In the genomic region with DNA sequence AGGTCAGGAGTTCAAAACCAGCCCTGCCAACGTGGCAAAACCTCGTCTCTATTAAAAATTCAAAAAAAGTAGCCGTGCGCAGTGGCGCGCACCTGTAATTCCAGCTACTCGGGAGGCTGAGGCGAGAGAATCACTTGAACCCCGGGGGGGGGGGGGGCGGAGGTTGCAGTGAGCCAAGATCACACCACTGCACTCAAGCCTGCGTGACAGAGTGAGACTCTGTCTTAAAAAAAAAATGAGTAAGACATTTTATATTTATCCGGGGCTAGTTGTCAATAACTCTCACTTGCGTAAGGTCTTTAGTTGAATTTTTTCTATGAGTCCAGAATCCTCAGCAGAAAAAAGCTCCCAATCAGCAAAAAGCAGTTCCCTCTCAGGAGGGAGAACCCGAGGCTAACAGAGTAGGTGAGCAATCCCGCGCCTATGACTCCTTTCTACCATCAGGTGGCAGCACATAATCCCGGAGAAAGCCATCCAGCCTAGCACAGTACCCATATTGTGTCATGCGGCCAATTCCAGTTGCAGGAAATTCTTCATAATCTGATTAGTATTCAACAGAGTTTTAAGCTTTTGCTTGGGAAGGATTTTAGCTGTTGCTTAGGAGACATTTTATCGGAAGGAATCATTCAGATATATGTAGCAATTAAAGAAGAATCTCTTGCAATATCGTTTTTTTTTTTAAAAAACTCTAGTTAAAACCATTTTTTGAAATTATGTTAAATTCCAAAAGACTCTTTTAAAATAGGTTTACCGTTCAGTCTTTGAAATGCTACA, we compare ENCODE assay signal across 8 cellular contexts. TPM values are rescaled to one million over a fixed set of nuclear protein-coding genes. Genes with fewer than 3 reads are reported as not detected.
DNase-seq lines count a peak whose midpoint lies in the region; ATAC-seq and TF ChIP-seq lines count a peak whose summit lies in the region.

No MANE protein-coding gene starts in this region.

- DNase-seq in ELF-1 (ENCODE audit: low read depth, low spot score) (peak; percentile 84), KBM-7 (peak; percentile 87), PC-9 (peak; percentile 56 to 66), fibroblast of lung (ENCODE audit: low read depth in 2 of 2) (peak; percentile 66 to 77), neural crest cell (ENCODE audit: low read depth, low spot score) (peak; percentile 76), stomach (peak; percentile 77)
- DNase-seq in activated T-cell treated with anti-CD3 and anti-CD28 coated beads, Interleukin-2, amount 50 U/mL, for 24 hours = peak; percentile 57

- no peak overlapping the region for H3K27ac Mint-ChIP-seq in activated T-cell treated with anti-CD3 and anti-CD28 coated beads, Interleukin-2, amount 50 U/mL, for 24 hours
- H3K27ac Mint-ChIP-seq in neural crest cell (ENCODE audit: unreplicated experiment) = no peak overlapping the region

- H3K27ac ChIP-seq in PC-9 (no peak overlapping the region), fibroblast of lung (ENCODE audit: insufficient read depth, low read length) (no peak overlapping the region), stomach (no peak overlapping the region)

- H3K4me1 Mint-ChIP-seq in activated T-cell treated with anti-CD3 and anti-CD28 coated beads, Interleukin-2, amount 50 U/mL, for 24 hours (ENCODE audit: low read depth) = peaks cover 3% of the 10 kb centered on the region
- peaks cover 11% of the 10 kb centered on the region for H3K4me1 Mint-ChIP-seq in neural crest cell

- ATAC-seq in GM21786 (IDR thresholded peaks at IDR 0.05; ENCODE audit: unreplicated experiment) = peak; percentile 99

- no peaks in the 10 kb centered on the region for H3K9me3 Mint-ChIP-seq in activated T-cell treated with anti-CD3 and anti-CD28 coated beads, Interleukin-2, amount 50 U/mL, for 24 hours
- H3K9me3 Mint-ChIP-seq in neural crest cell = no peaks in the 10 kb centered on the region

- in situ Hi-C loops in KBM-7 (cut with MboI; ENCODE audit: low pct_unique_long_range_greater_than_20kb, low sequenced_read_pairs) = no loop called here

- no peaks in the 10 kb centered on the region for H3K36me3 Mint-ChIP-seq in activated T-cell treated with anti-CD3 and anti-CD28 coated beads, Interleukin-2, amount 50 U/mL, for 24 hours (ENCODE audit: low read depth)
- no peaks in the 10 kb centered on the region for H3K36me3 Mint-ChIP-seq in neural crest cell (ENCODE audit: low read depth)

- H2AFZ ChIP-seq in PC-9 (no peak overlapping the region), fibroblast of lung (ENCODE audit: low read length) (no peak overlapping the region)

- H3K27me3 Mint-ChIP-seq in activated T-cell treated with anti-CD3 and anti-CD28 coated beads, Interleukin-2, amount 50 U/mL, for 24 hours = peaks cover 7% of the 10 kb centered on the region
- H3K27me3 Mint-ChIP-seq in neural crest cell (ENCODE audit: low read depth) = no peaks in the 10 kb centered on the region

- CTCF ChIA-PET in PC-9 (lab: Charles Lee) = interaction anchor here (0.5 to 2.0 kb wide), 6 partner anchors 43 to 79 kb away, joined by 3 to 11 read pairs (median 4); a partner anchor contains a TSS

- TF ChIP-seq CTCF in PC-9 (conservative IDR thresholded peaks at IDR 0.05) = peak; percentile 72
- peak; percentile 95 to 96 for TF ChIP-seq CTCF in fibroblast of lung (conservative IDR thresholded peaks at IDR 0.05 in 1 of 2, IDR thresholded peaks at IDR 0.05 in 1 of 2; ENCODE audit: low read depth in 1 of 2, low read length in 2 of 2)
- TF ChIP-seq CTCF in neural crest cell (conservative IDR thresholded peaks at IDR 0.05) = peak; percentile 90
- peak in 5 of 7 experiments; percentile 79 to 87 (median 80) for TF ChIP-seq CTCF in stomach (IDR thresholded peaks at IDR 0.05)

- H3K36me3 ChIP-seq in PC-9 (ENCODE audit: low read depth) (no peaks in the 10 kb centered on the region), fibroblast of lung (ENCODE audit: control insufficient read depth, insufficient read depth, low read length) (no peaks in the 10 kb centered on the region), stomach (no peaks in the 10 kb centered on the region)

- H3K9me2 ChIP-seq in PC-9 (ENCODE audit: insufficient read depth) = no peaks in the 10 kb centered on the region

- H3K9me3 ChIP-seq in PC-9 (ENCODE audit: insufficient read depth, low read depth) (no peaks in the 10 kb centered on the region), fibroblast of lung (ENCODE audit: control insufficient read depth, insufficient read depth, low read depth, low read length) (no peaks in the 10 kb centered on the region), stomach (no peaks in the 10 kb centered on the region)

- no peak overlapping the region for H3K9ac ChIP-seq in fibroblast of lung (ENCODE audit: insufficient read depth, low read length)

- H4K20me1 ChIP-seq in PC-9 (ENCODE audit: insufficient read depth) = no peaks in the 10 kb centered on the region
- no peaks in the 10 kb centered on the region for H4K20me1 ChIP-seq in fibroblast of lung (ENCODE audit: control insufficient read depth, extremely low read depth, insufficient read depth, low read length)

- no peak overlapping the region for H3K4me3 ChIP-seq in PC-9
- H3K4me3 ChIP-seq in fibroblast of lung (replicated peaks in 1 of 4; ENCODE audit: control extremely low read depth in 1 of 4, insufficient read depth in 1 of 4, low read depth in 3 of 4, low read length in 4 of 4) = no peak overlapping the region
- H3K4me3 ChIP-seq in stomach = no peak overlapping the region

- no TSS peak for BruUV-seq in PC-9 (replicated peaks; lab: Mats Ljungman, UMichigan)

- WGBS in stomach, 5 donors = 40 to 50% (median 42%) methylated on average over 21 of the region's 21 CpGs

- peak overlapping the region; percentile 31; the same call in 1 of the 2 replicates for H3K4me2 ChIP-seq in PC-9
- no peak overlapping the region for H3K4me2 ChIP-seq in fibroblast of lung (ENCODE audit: extremely low read depth, insufficient read depth, low read length)

- no peaks in the 10 kb centered on the region for H3K79me2 ChIP-seq in PC-9 (ENCODE audit: low read depth)
- no peaks in the 10 kb centered on the region for H3K79me2 ChIP-seq in fibroblast of lung (ENCODE audit: control insufficient read depth, insufficient read depth, low read length)

- intact Hi-C loops in PC-9 (cut with micrococcal nuclease; ENCODE audit: unreplicated experiment) (loop anchor here (1.0 to 2.0 kb wide), 2 partner anchors 72 to 80 kb away; a partner anchor contains a TSS), stomach (cut with DNase I; ENCODE audit: low total_unique reads) (no loop called here)

- no peak for TF ChIP-seq EP300 in stomach (IDR thresholded peaks at IDR 0.05)

- no peak for TF ChIP-seq POLR2A in stomach (IDR thresholded peaks at IDR 0.05)

- H3K4me3 Mint-ChIP-seq in activated T-cell treated with anti-CD3 and anti-CD28 coated beads, Interleukin-2, amount 50 U/mL, for 24 hours = no peak overlapping the region
- H3K4me3 Mint-ChIP-seq in neural crest cell = no peak overlapping the region

- peaks cover 17% of the 10 kb centered on the region for H3K4me1 ChIP-seq in PC-9 (replicated peaks; ENCODE audit: insufficient read depth)
- no peaks in the 10 kb centered on the region for H3K4me1 ChIP-seq in fibroblast of lung (ENCODE audit: control insufficient read depth, extremely low read depth, insufficient read depth, low read length)
- H3K4me1 ChIP-seq in stomach = peaks cover 0 to 9% (median 7%) of the 10 kb centered on the region in 4 donors

- POLR2A ChIA-PET in PC-9 (lab: Charles Lee; ENCODE audit: unreplicated experiment) = no interaction called here

- H3K27me3 ChIP-seq in PC-9 (ENCODE audit: insufficient read depth, low read depth) = no peaks in the 10 kb centered on the region
- no peaks in the 10 kb centered on the region for H3K27me3 ChIP-seq in fibroblast of lung (ENCODE audit: control insufficient read depth, insufficient read depth, low read length)
- peaks cover 0 to 1% (median 0%) of the 10 kb centered on the region in 3 donors for H3K27me3 ChIP-seq in stomach

- 0 out of 2 replicates have a peak, but pooled peaks cover 6% of the 10 kb centered on the region for H3F3A ChIP-seq in PC-9 (ENCODE audit: insufficient read depth, low read depth)

RNA-seq across cellular contexts. Expression of a gene that starts 11.9 kb away (rescaled TPM):
- total RNA-seq in PC-9 (2021) (not detected in 2 replicates), fibroblast of lung (not detected in 2 replicates), neural crest cell (not detected in 2 replicates), stomach (not detected)
- polyA plus RNA-seq in fibroblast of lung (not detected in 2 replicates), stomach (not detected)
- polyA plus RNA-seq in fibroblast of lung (2012) = not detected in 2 replicates
- polyA minus RNA-seq in fibroblast of lung (ENCODE audit: low replicate concordance) = not detected in 2 replicates

RNA-seq across cellular contexts. Expression of a gene that starts 14.6 kb away (rescaled TPM):
- not detected in 2 replicates for total RNA-seq in PC-9 (2021)
- total RNA-seq in fibroblast of lung = not detected in 2 replicates
- not detected in 2 replicates for polyA plus RNA-seq in fibroblast of lung
- polyA plus RNA-seq in fibroblast of lung (2012) = not detected in 2 replicates
- polyA minus RNA-seq in fibroblast of lung (ENCODE audit: low replicate concordance) = not detected in 2 replicates
- 0.73 and 1.0 TPM in 2 replicates for total RNA-seq in neural crest cell
- not detected for total RNA-seq in stomach
- not detected for polyA plus RNA-seq in stomach

RNA-seq across cellular contexts. Expression of a gene that starts 29.3 kb away (rescaled TPM):
- total RNA-seq in PC-9 (2021) = not detected in 2 replicates
- total RNA-seq in fibroblast of lung = not detected in 2 replicates
- not detected in 2 replicates for polyA plus RNA-seq in fibroblast of lung
- not detected in 2 replicates for polyA plus RNA-seq in fibroblast of lung (2012)
- polyA minus RNA-seq in fibroblast of lung (ENCODE audit: low replicate concordance) = not detected in 2 replicates
- not detected in 2 replicates for total RNA-seq in neural crest cell
- total RNA-seq in stomach = not detected
- polyA plus RNA-seq in stomach = not detected

RNA-seq across cellular contexts. Expression of a gene that starts 45.6 kb away (rescaled TPM):
- total RNA-seq in PC-9 (2021) (not detected in 2 replicates), fibroblast of lung (not detected in 2 replicates), neural crest cell (not detected in 2 replicates), stomach (not detected)
- polyA plus RNA-seq in fibroblast of lung (not detected in 2 replicates), stomach (not detected)
- not detected in 2 replicates for polyA plus RNA-seq in fibroblast of lung (2012)
- not detected in 2 replicates for polyA minus RNA-seq in fibroblast of lung (ENCODE audit: low replicate concordance)

RNA-seq across cellular contexts. Expression of a gene that starts 50.9 kb away (rescaled TPM):
- total RNA-seq in PC-9 (2021) (not detected in 2 replicates), fibroblast of lung (not detected in 2 replicates), neural crest cell (not detected in 2 replicates), stomach (not detected)
- polyA plus RNA-seq in fibroblast of lung (not detected in 2 replicates), stomach (not detected)
- not detected in 2 replicates for polyA plus RNA-seq in fibroblast of lung (2012)
- polyA minus RNA-seq in fibroblast of lung (ENCODE audit: low replicate concordance) = not detected in 2 replicates
